ENCODE assay signal across 8 cellular contexts in genomic region chr12:93569301-93569655, GRCh38. TPM values are rescaled to one million over a fixed set of nuclear protein-coding genes. Genes with fewer than 3 reads are reported as not detected.
DNase-seq lines count a peak whose midpoint lies in the region; ATAC-seq and TF ChIP-seq lines count a peak whose summit lies in the region.

No MANE protein-coding gene starts in this region.

- CTCF ChIA-PET in Calu3 (lab: Charles Lee), result interaction anchor here (0.7 to 3.6 kb wide), 10 partner anchors 11 to 532 kb away, joined by 3 to 61 read pairs (median 6); partner anchors contain the start of gene CRADD

- peaks cover 16% of the 10 kb centered on the region for H3K4me1 Mint-ChIP-seq in Calu3 (ENCODE audit: low read depth, unreplicated experiment)

- peaks cover 0 to 25% of the 10 kb centered on the region in 2 donors for H3K36me3 ChIP-seq in neuronal stem cell (replicated peaks in 1 of 2; ENCODE audit: control insufficient read depth in 2 of 2, insufficient read depth in 2 of 2, low read length in 2 of 2)
- H3K36me3 ChIP-seq in BE2C, result no peaks in the 10 kb centered on the region; the same call in 1 of the 2 replicates

- no peak overlapping the region for H2BK12ac ChIP-seq in neuronal stem cell (ENCODE audit: low read length)

- TF ChIP-seq CTCF in Calu3 (IDR thresholded peaks at IDR 0.05; ENCODE audit: unreplicated experiment) (no peak), NB4 (IDR thresholded peaks at IDR 0.05; ENCODE audit: low read depth, low read length) (no peak), dorsolateral prefrontal cortex (IDR thresholded peaks at IDR 0.05 in 54 of 56, conservative IDR thresholded peaks at IDR 0.05 in 2 of 56; ENCODE audit: low read depth in 1 of 56, partially characterized antibody in 56 of 56) (no peak), BE2C (IDR thresholded peaks at IDR 0.05; ENCODE audit: low read depth, low read length) (no peak)

- no peak overlapping the region for H3K23ac ChIP-seq in neuronal stem cell (ENCODE audit: low read depth, low read length, poor library complexity)

- H3K27me3 ChIP-seq in dorsolateral prefrontal cortex, result peaks cover 0 to 25% (median 7%) of the 10 kb centered on the region in 45 donors
- H3K27me3 ChIP-seq in neuronal stem cell (ENCODE audit: control insufficient read depth in 3 of 3, insufficient read depth in 3 of 3, low read depth in 1 of 3, low read length in 3 of 3), result peaks cover 0 to 24% (median 16%) of the 10 kb centered on the region in 3 experiments
- peaks cover 70% of the 10 kb centered on the region for H3K27me3 ChIP-seq in BE2C

- no peak overlapping the region for H4K91ac ChIP-seq in neuronal stem cell (ENCODE audit: low read depth, low read length, poor library complexity)

- no peak overlapping the region for H3K14ac ChIP-seq in neuronal stem cell (ENCODE audit: low read length)

- H3K9me3 ChIP-seq in neuronal stem cell (replicated peaks in 1 of 2; ENCODE audit: control insufficient read depth in 2 of 2, insufficient read depth in 1 of 2, low read depth in 1 of 2, low read length in 2 of 2) (no peaks in the 10 kb centered on the region), BE2C (no peaks in the 10 kb centered on the region)

- DNase-seq in Calu3 (no peak), NB4 (ENCODE audit: low read depth) (no peak), dorsolateral prefrontal cortex (no peak), neuronal stem cell (ENCODE audit: low spot score) (no peak), SHP77 treated with DMSO at 0.1 percent for 48 hours (lab: John Stamatoyannopoulos, UW) (no peak), KG1 (lab: John Stamatoyannopoulos, UW) (no peak), BE2C (no peak)

- no TSS peak for BruUV-seq in Calu3 (replicated peaks; lab: Mats Ljungman, UMichigan)

- H3K27me3 Mint-ChIP-seq in Calu3 (ENCODE audit: unreplicated experiment), result peaks cover 28% of the 10 kb centered on the region

- H4K8ac ChIP-seq in neuronal stem cell (ENCODE audit: low read depth, low read length), result no peak overlapping the region

- H2AFZ ChIP-seq in neuronal stem cell (ENCODE audit: low read length), result peak overlapping the region; percentile 97

- H3K18ac ChIP-seq in neuronal stem cell (ENCODE audit: low read length), result no peak overlapping the region

- no peaks in the 10 kb centered on the region for H3K9me3 Mint-ChIP-seq in Calu3 (ENCODE audit: low read depth, unreplicated experiment)

- H3K4me1 ChIP-seq in neuronal stem cell (ENCODE audit: control insufficient read depth in 2 of 2, insufficient read depth in 1 of 2, low read depth in 1 of 2, low read length in 2 of 2) (peaks cover 6 to 7% of the 10 kb centered on the region in 2 donors), BE2C (no peaks in the 10 kb centered on the region)

- H3K4me2 ChIP-seq in neuronal stem cell (ENCODE audit: insufficient read depth, low read length, poor library complexity, severe bottlenecking), result no peak overlapping the region

- no peak overlapping the region for H3K4ac ChIP-seq in neuronal stem cell (ENCODE audit: low read length)

- peaks cover 2% of the 10 kb centered on the region for H3K79me1 ChIP-seq in neuronal stem cell (ENCODE audit: low read depth, low read length)

- no peak overlapping the region for H2BK120ac ChIP-seq in neuronal stem cell (ENCODE audit: low read depth, low read length)

- no peak for TF ChIP-seq POLR2A in NB4 (IDR thresholded peaks at IDR 0.05; ENCODE audit: extremely low read depth, insufficient read length)

- no peak overlapping the region for H2BK5ac ChIP-seq in neuronal stem cell (ENCODE audit: low read length)

- no peak overlapping the region for H2BK15ac ChIP-seq in neuronal stem cell (ENCODE audit: low read length)

- H2AK5ac ChIP-seq in neuronal stem cell (ENCODE audit: low read depth, low read length), result no peak overlapping the region

- H3K4me3 Mint-ChIP-seq in Calu3 (ENCODE audit: low read depth, unreplicated experiment), result peak overlapping the region; percentile 90

- intact Hi-C loops in Calu3 (cut with micrococcal nuclease; ENCODE audit: unreplicated experiment), result loop anchor here (1.0 kb wide), 3 partner anchors 108 to 533 kb away; partner anchors contain the start of gene CRADD
- intact Hi-C loops in dorsolateral prefrontal cortex (cut with DNase I), result loop anchor here (1.0 to 2.0 kb wide), 2 partner anchors 533 to 534 kb away; no protein-coding TSS in a partner anchor

- WGBS in neuronal stem cell (ENCODE audit: extremely low coverage in 2 of 2, insufficient read length in 2 of 2, insufficient replicate concordance in 1 of 2), 2 donors, result no CpG with 5 or more reads among the region's 6 CpGs

- ATAC-seq in HG03159 (IDR thresholded peaks at IDR 0.05; ENCODE audit: unreplicated experiment), result no peak

- no peak overlapping the region for H3K27ac Mint-ChIP-seq in Calu3 (ENCODE audit: unreplicated experiment)

- H3K36me3 Mint-ChIP-seq in Calu3 (ENCODE audit: insufficient read depth, unreplicated experiment), result peaks cover 42% of the 10 kb centered on the region

- peak overlapping the region; percentile 19 for H3K4me3 ChIP-seq in NB4 (ENCODE audit: low read depth, low read length)
- H3K4me3 ChIP-seq in dorsolateral prefrontal cortex, result peak overlapping the region in 57 of 59 donors; percentile 56 to 93 (median 77)
- H3K4me3 ChIP-seq in neuronal stem cell (ENCODE audit: low read length in 2 of 2), result peak overlapping the region in 1 of 2 donors; percentile 70
- H3K4me3 ChIP-seq in BE2C (ENCODE audit: low read depth, low read length), result no peak overlapping the region; the same call in 1 of the 2 replicates

- no peak overlapping the region for H3K9ac ChIP-seq in neuronal stem cell (ENCODE audit: low read depth, low read length, poor library complexity)

- H3K27ac ChIP-seq in dorsolateral prefrontal cortex (peak overlapping the region in 7 of 59 donors; percentile 76 to 88 (median 85)), neuronal stem cell (replicated peaks; ENCODE audit: low read length) (no peak overlapping the region)

RNA-seq across cellular contexts. Expression of gene SOCS2, which starts 3.2 kb away (rescaled TPM):
- 4.2 and 4.6 TPM in 2 replicates for total RNA-seq in Calu3 (2022)
- 10 to 100 TPM in 77 of 120 experiments, 1 to 10 TPM in 43; 6.0 to 19.2 (median 11.0) TPM for total RNA-seq in dorsolateral prefrontal cortex
- 4.2 TPM for polyA plus RNA-seq in neuronal stem cell (2013, experiment 1 of 2)
- 4.6 TPM for polyA plus RNA-seq in neuronal stem cell (2013, experiment 2 of 2)
- polyA plus RNA-seq in BE2C (2012; ENCODE audit: insufficient read depth, insufficient read length, low read depth), result 1.1 TPM
